ENCODE assay signal across 7 cellular contexts in genomic region chr3:72075848-72076247, GRCh38.
DNase-seq lines count a peak whose midpoint lies in the region; ATAC-seq, FAIRE-seq and TF ChIP-seq lines count a peak whose summit lies in the region.
"Not testable (repeated sequence)": the region's sequence is repeated elsewhere in the genome, so short reads cannot be mapped to it uniquely, and the experiment has no call there.

No MANE protein-coding gene starts in this region.

- H3K27ac Mint-ChIP-seq in GM23338, endodermal cell: not testable (repeated sequence)

- not testable (repeated sequence) for TF ChIP-seq POLR2A in K562 (conservative IDR thresholded peaks at IDR 0.05)

- peaks cover 25% of the 10 kb centered on the region for H3K36me3 Mint-ChIP-seq in GM23338 (ENCODE audit: low read depth)
- H3K36me3 Mint-ChIP-seq in endodermal cell (ENCODE audit: low read depth): not testable (repeated sequence)

- CTCF ChIA-PET in HEK293 (lab: Yijun Ruan, JAX); OCI-LY7 (lab: Charles Lee; ENCODE audit: unreplicated experiment); K562 (lab: Yijun Ruan, JAX; ENCODE audit: low intra/inter-chr PET ratio): not testable (repeated sequence)

- TF ChIP-seq CTCF in GM23338 (conservative IDR thresholded peaks at IDR 0.05; ENCODE audit: low read depth in 2 of 2); HEK293 (tag by site-specific recombination; IDR thresholded peaks at IDR 0.05); OCI-LY7 (conservative IDR thresholded peaks at IDR 0.05; ENCODE audit: low read length); K562 (IDR thresholded peaks at IDR 0.05 in 2 of 3, conservative IDR thresholded peaks at IDR 0.05 in 1 of 3; ENCODE audit: insufficient read depth in 2 of 3, low read depth in 1 of 3, low read length in 3 of 3); endodermal cell (conservative IDR thresholded peaks at IDR 0.05): not testable (repeated sequence)

- H3K4me3 ChIP-seq in GM23338; HEK293 (ENCODE audit: low read depth, low read length); OCI-LY7 (ENCODE audit: low read depth, low read length, poor library complexity, severe bottlenecking); K562; mesendoderm (ENCODE audit: low read length): not testable (repeated sequence)
- H3K4me3 ChIP-seq in endodermal cell (ENCODE audit: low read length): peak overlapping the region; percentile 66

- H3F3A ChIP-seq in GM23338 (replicated peaks; ENCODE audit: low read depth): not testable (repeated sequence)

- not testable (repeated sequence) for TF ChIP-seq RAD21 in K562 (CRISPR knock-in tag; conservative IDR thresholded peaks at IDR 0.05 in 1 of 2, IDR thresholded peaks at IDR 0.05 in 1 of 2)

- H3K4me3 Mint-ChIP-seq in GM23338, endodermal cell: not testable (repeated sequence)

- not testable (repeated sequence) for H3K27me3 ChIP-seq in GM23338 (ENCODE audit: insufficient read depth); K562 (ENCODE audit: control insufficient read depth in 2 of 2, insufficient read depth in 2 of 2, low read length in 2 of 2); endodermal cell (ENCODE audit: control insufficient read depth, insufficient read depth, low read length, poor library complexity, severe bottlenecking); mesendoderm (ENCODE audit: insufficient read depth, low read length, poor library complexity)

- not testable (repeated sequence) for ATAC-seq in GM23338, K562

- not testable (repeated sequence) for H3K23ac ChIP-seq in mesendoderm (ENCODE audit: low read length)

- H3K4me1 ChIP-seq in GM23338 (ENCODE audit: insufficient read depth); HEK293 (ENCODE audit: control insufficient read depth, insufficient read depth, low read length); K562 (replicated peaks in 1 of 2; ENCODE audit: control insufficient read depth in 2 of 2, insufficient read depth in 2 of 2, low read length in 2 of 2); endodermal cell (ENCODE audit: control insufficient read depth, insufficient read depth, low read length); mesendoderm (ENCODE audit: control insufficient read depth, low read depth, low read length): not testable (repeated sequence)
- peaks cover 45% of the 10 kb centered on the region for H3K4me1 ChIP-seq in OCI-LY7 (ENCODE audit: insufficient read depth, low read length, poor library complexity, severe bottlenecking)

- not testable (repeated sequence) for H2BK15ac ChIP-seq in mesendoderm (replicated peaks; ENCODE audit: low read depth)

- not testable (repeated sequence) for FAIRE-seq in K562 (lab: Jason Lieb, UNC)

- H3K9me3 Mint-ChIP-seq in GM23338 (peaks cover 30% of the 10 kb centered on the region), endodermal cell (peaks cover 41% of the 10 kb centered on the region)

- H3K9me2 ChIP-seq in GM23338 (ENCODE audit: insufficient read depth): peaks cover 11% of the 10 kb centered on the region
- H3K9me2 ChIP-seq in OCI-LY7 (ENCODE audit: insufficient read depth, low read length): not testable (repeated sequence)

- H3K79me1 ChIP-seq in mesendoderm (ENCODE audit: low read length): not testable (repeated sequence)

- POLR2A ChIA-PET in HEK293 (lab: Yijun Ruan, JAX); OCI-LY7 (lab: Charles Lee); K562 (lab: Yijun Ruan, JAX): not testable (repeated sequence)

- not testable (repeated sequence) for H4K20me1 ChIP-seq in GM23338 (replicated peaks; ENCODE audit: insufficient read depth); OCI-LY7 (ENCODE audit: insufficient read depth, low read length); K562 (replicated peaks; ENCODE audit: control insufficient read depth, insufficient read depth, low read length)

- not testable (repeated sequence) for H2BK120ac ChIP-seq in mesendoderm (ENCODE audit: low read depth, low read length)

- not testable (repeated sequence) for TF ChIP-seq EP300 in K562 (IDR thresholded peaks at IDR 0.05; ENCODE audit: low read length)

- peak; percentile 1 for DNase-seq in DMS53 (lab: John Stamatoyannopoulos, UW)
- DNase-seq in GM23338 (ENCODE audit: low spot score): peak; percentile 49
- peak; percentile 27 for DNase-seq in OCI-LY7 (ENCODE audit: low spot score)
- not testable (repeated sequence) for DNase-seq in K562 (ENCODE audit: extremely low read depth in 1 of 4, low spot score in 3 of 4)
- peak; percentile 67 for DNase-seq in endodermal cell
- DNase-seq in mesendoderm: peak; percentile 51

- H3K36me3 ChIP-seq in GM23338 (ENCODE audit: insufficient read depth); HEK293 (ENCODE audit: control insufficient read depth in 2 of 2, insufficient read depth in 1 of 2, low read length in 2 of 2); K562 (ENCODE audit: control insufficient read depth, insufficient read depth, low read length); endodermal cell (ENCODE audit: control insufficient read depth, insufficient read depth, low read length); mesendoderm (ENCODE audit: control insufficient read depth, insufficient read depth, low read length): not testable (repeated sequence)
- peaks cover 13% of the 10 kb centered on the region for H3K36me3 ChIP-seq in OCI-LY7 (ENCODE audit: insufficient read depth, low read length)

- intact Hi-C loops in OCI-LY7 (cut with micrococcal nuclease; ENCODE audit: unreplicated experiment): loop anchor here (5.0 kb wide), 1 partner anchor 371 kb away; the partner anchor contains the start of gene RYBP
- intact Hi-C loops in K562 (cut with micrococcal nuclease): not testable (repeated sequence)

- not testable (repeated sequence) for H3K79me2 ChIP-seq in GM23338 (replicated peaks; ENCODE audit: insufficient read depth); OCI-LY7 (ENCODE audit: insufficient read depth, low read depth, low read length); K562 (ENCODE audit: control insufficient read depth, insufficient read depth, low read length); mesendoderm (ENCODE audit: control insufficient read depth, insufficient read depth, low read length)

- BruUV-seq in OCI-LY7 (replicated peaks; lab: Mats Ljungman, UMichigan); K562 (replicated peaks; lab: Mats Ljungman, UMichigan): not testable (repeated sequence)

- not testable (repeated sequence) for H3K27me3 Mint-ChIP-seq in GM23338 (ENCODE audit: insufficient read depth, low read depth, poor library complexity); endodermal cell (ENCODE audit: insufficient read depth)

- H3K4me2 ChIP-seq in GM23338; OCI-LY7 (ENCODE audit: low read length); K562 (ENCODE audit: insufficient read depth, low read length); mesendoderm (ENCODE audit: low read length): not testable (repeated sequence)

- 41% methylated on average over 7 of the region's 7 CpGs for WGBS in K562 (ENCODE audit: insufficient coverage, low coverage, missing lambda C conversion rate)
- WGBS in endodermal cell (ENCODE audit: insufficient coverage in 1 of 2, insufficient read length in 1 of 2), 2 experiments: 85 to 91% methylated on average over 7 of the region's 7 CpGs
- no CpG with 5 or more reads among the region's 7 CpGs for WGBS in mesendoderm (ENCODE audit: extremely low coverage, insufficient coverage, low lambda C conversion rate)

- H4K8ac ChIP-seq in mesendoderm (ENCODE audit: low read depth, low read length): not testable (repeated sequence)

- H3K9me3 ChIP-seq in HEK293 (ENCODE audit: control insufficient read depth, insufficient read depth, low read depth, low read length); K562 (replicated peaks; ENCODE audit: control insufficient read depth, insufficient read depth, low read depth, low read length): not testable (repeated sequence)
- H3K9me3 ChIP-seq in OCI-LY7 (ENCODE audit: low read length) (peaks cover 18% of the 10 kb centered on the region; the same call in 1 of the 2 replicates), endodermal cell (ENCODE audit: control insufficient read depth, low read length) (peaks cover 77% of the 10 kb centered on the region)

- H3K4me1 Mint-ChIP-seq in GM23338 (peaks cover 13% of the 10 kb centered on the region), endodermal cell (peaks cover 12% of the 10 kb centered on the region)

- not testable (repeated sequence) for H4K5ac ChIP-seq in mesendoderm (ENCODE audit: low read length)

- H3K9ac ChIP-seq in K562 (ENCODE audit: insufficient read depth in 1 of 2, low read depth in 2 of 2, low read length in 2 of 2); endodermal cell (ENCODE audit: extremely low read depth, low read length, poor library complexity, severe bottlenecking); mesendoderm (ENCODE audit: low read length): not testable (repeated sequence)

- H2AK5ac ChIP-seq in mesendoderm (ENCODE audit: low read length): not testable (repeated sequence)

- H3K56ac ChIP-seq in mesendoderm (ENCODE audit: low read length): not testable (repeated sequence)

- H2AFZ ChIP-seq in GM23338; OCI-LY7 (ENCODE audit: low read length); K562 (ENCODE audit: low read depth, low read length): not testable (repeated sequence)

- not testable (repeated sequence) for H3K18ac ChIP-seq in mesendoderm (ENCODE audit: low read length)

- H3K9me1 ChIP-seq in K562 (ENCODE audit: control insufficient read depth, insufficient read depth, low read length): not testable (repeated sequence)

- in situ Hi-C loops in K562 (cut with MboI): not testable (repeated sequence)

- H3K4ac ChIP-seq in mesendoderm (ENCODE audit: low read depth, low read length): not testable (repeated sequence)

- not testable (repeated sequence) for H3K27ac ChIP-seq in GM23338 (ENCODE audit: low read depth); HEK293 (ENCODE audit: extremely low read depth, low read depth, low read length); OCI-LY7 (ENCODE audit: low read depth, low read length, poor library complexity, severe bottlenecking); K562 (ENCODE audit: extremely low read depth, low read depth, low read length); endodermal cell (ENCODE audit: low read depth, low read length); mesendoderm (ENCODE audit: low read depth, low read length)

- not testable (repeated sequence) for H2BK5ac ChIP-seq in mesendoderm (ENCODE audit: low read length)
